10 cellular contexts compared by ENCODE assay signal in genomic region chr19:17721821-17722220, GRCh38. TPM values are rescaled to one million over a fixed set of nuclear protein-coding genes. Genes with fewer than 3 reads are reported as not detected.
DNase-seq lines count a peak whose midpoint lies in the region; ATAC-seq and TF ChIP-seq lines count a peak whose summit lies in the region.
"Had no signal": no experiment of that assay in that cellular context is flagged by ENCODE, and none has a peak within 500 bp of the region (broad histone marks: within the 10 kb centered on the region; RNA-seq: fewer than 3 reads in every experiment).

No MANE protein-coding gene starts in this region.

- H3K9ac ChIP-seq in mucosa of stomach (ENCODE audit: low read length) (peak overlapping the region; percentile 4), MM.1S (ENCODE audit: low read length) (no peak overlapping the region)

- POLR2A ChIA-PET in CD8-positive, alpha-beta T cell (lab: Charles Lee): no interaction called here

- no peaks in the 10 kb centered on the region for H4K20me1 ChIP-seq in MM.1S (ENCODE audit: insufficient read depth, low read length)

- CTCF ChIA-PET in CD8-positive, alpha-beta T cell (lab: Charles Lee): interaction anchor here (0.8 to 1.3 kb wide), 2 partner anchors 45 to 148 kb away, joined by 4 to 6 read pairs; no protein-coding TSS in a partner anchor

- peaks cover 14% of the 10 kb centered on the region for H3K79me2 ChIP-seq in MM.1S (ENCODE audit: low read length)

- H3K4me3 ChIP-seq in CD8-positive, alpha-beta T cell (ENCODE audit: low read depth, low read length): no peak overlapping the region
- peak overlapping the region in 1 of 2 donors; percentile 26 for H3K4me3 ChIP-seq in cardiac fibroblast (replicated peaks in 1 of 2; ENCODE audit: low read depth in 2 of 2, low read length in 2 of 2)
- H3K4me3 ChIP-seq in mucosa of stomach (ENCODE audit: low read length): no peak overlapping the region
- no peak overlapping the region for H3K4me3 ChIP-seq in MM.1S (ENCODE audit: low read length)
- H3K4me3 ChIP-seq: body of pancreas had no signal

- no peak for ATAC-seq in CD8-positive, alpha-beta T cell
- ATAC-seq in GM18511 (IDR thresholded peaks at IDR 0.05; ENCODE audit: unreplicated experiment): no peak
- no peak for ATAC-seq in GM18870 (IDR thresholded peaks at IDR 0.05; ENCODE audit: unreplicated experiment)
- ATAC-seq: body of pancreas had no signal

- no peak overlapping the region for H2AFZ ChIP-seq in MM.1S (ENCODE audit: low read length)

- DNase-seq in CD8-positive, alpha-beta T cell: no peak
- DNase-seq in M059J (ENCODE audit: low read depth) (peak; percentile 41), cardiac fibroblast (ENCODE audit: low read depth in 2 of 2) (peak; percentile 30 to 70), MM.1S (no peak), NCI-H1930 (lab: John Stamatoyannopoulos, UW) (no peak)
- DNase-seq: NCI-H526 treated with DMSO at 0.1 percent for 48 hours had no signal

- H3K36me3 ChIP-seq in CD8-positive, alpha-beta T cell (ENCODE audit: insufficient read depth, low read length): peaks cover 17% of the 10 kb centered on the region
- peaks cover 6% of the 10 kb centered on the region for H3K36me3 ChIP-seq in mucosa of stomach (ENCODE audit: control insufficient read depth, insufficient read depth, low read length)
- H3K36me3 ChIP-seq in MM.1S (replicated peaks; ENCODE audit: insufficient read depth, low read length): no peaks in the 10 kb centered on the region

- no peaks in the 10 kb centered on the region for H3K27me3 Mint-ChIP-seq in CD8-positive, alpha-beta T cell (ENCODE audit: low read depth)

- peak overlapping the region; percentile 76 for H3K27ac Mint-ChIP-seq in CD8-positive, alpha-beta T cell

- no peaks in the 10 kb centered on the region for H3K9me3 ChIP-seq in CD8-positive, alpha-beta T cell (ENCODE audit: low read length)
- no peaks in the 10 kb centered on the region for H3K9me3 ChIP-seq in mucosa of stomach (ENCODE audit: control insufficient read depth, low read length)
- no peaks in the 10 kb centered on the region for H3K9me3 ChIP-seq in MM.1S (replicated peaks; ENCODE audit: insufficient read depth, low read length)
- H3K9me3 ChIP-seq: body of pancreas had no signal

- H3K27ac ChIP-seq in CD8-positive, alpha-beta T cell (ENCODE audit: low read depth, low read length): no peak overlapping the region
- H3K27ac ChIP-seq in MM.1S (ENCODE audit: low read length): no peak overlapping the region

- H3F3A ChIP-seq in MM.1S (ENCODE audit: insufficient read depth, low read length): no peaks in the 10 kb centered on the region

- no peaks in the 10 kb centered on the region for H3K9me3 Mint-ChIP-seq in CD8-positive, alpha-beta T cell

- H3K36me3 Mint-ChIP-seq in CD8-positive, alpha-beta T cell: peaks cover 33% of the 10 kb centered on the region

- no peaks in the 10 kb centered on the region for H3K9me2 ChIP-seq in MM.1S (replicated peaks; ENCODE audit: insufficient read depth, low read length)

- H3K4me1 ChIP-seq in CD8-positive, alpha-beta T cell (ENCODE audit: insufficient read depth, low read length): peaks cover 32% of the 10 kb centered on the region
- H3K4me1 ChIP-seq in mucosa of stomach (ENCODE audit: control insufficient read depth, insufficient read depth, low read length) (peaks cover 32% of the 10 kb centered on the region), MM.1S (ENCODE audit: low read length) (peaks cover 13% of the 10 kb centered on the region)

- H3K27me3 ChIP-seq in CD8-positive, alpha-beta T cell (ENCODE audit: insufficient read depth, low read length): no peaks in the 10 kb centered on the region
- H3K27me3 ChIP-seq in mucosa of stomach (ENCODE audit: control insufficient read depth, insufficient read depth, low read length) (no peaks in the 10 kb centered on the region), MM.1S (replicated peaks; ENCODE audit: insufficient read depth, low read length) (no peaks in the 10 kb centered on the region)
- H3K27me3 ChIP-seq: body of pancreas had no signal

- no peak for TF ChIP-seq CTCF in CD8-positive, alpha-beta T cell (IDR thresholded peaks at IDR 0.05)
- TF ChIP-seq CTCF in cardiac fibroblast (IDR thresholded peaks at IDR 0.05; ENCODE audit: low read depth, low read length): no peak
- no peak for TF ChIP-seq CTCF in MM.1S (IDR thresholded peaks at IDR 0.05; ENCODE audit: low read length)

- intact Hi-C loops in CD8-positive, alpha-beta T cell (cut with DNase I, micrococcal nuclease): no loop called here

- no peak overlapping the region for H3K4me2 ChIP-seq in MM.1S (ENCODE audit: low read depth, low read length)

- H3K4me1 Mint-ChIP-seq in CD8-positive, alpha-beta T cell (ENCODE audit: low read depth): peaks cover 35% of the 10 kb centered on the region

- H3K4me3 Mint-ChIP-seq in CD8-positive, alpha-beta T cell: peak overlapping the region; percentile 86

RNA-seq across cellular contexts. Expression of gene MAP1S, which starts 2.5 kb away (rescaled TPM):
- 10 to 100 TPM; 28.1 to 29.7 TPM for total RNA-seq in CD8-positive, alpha-beta T cell
- 16.8 and 17.0 TPM in 2 replicates for total RNA-seq in M059J (2014; rRNA removed; shearing (Covaris generic))

RNA-seq across cellular contexts. Expression of gene FCHO1, which starts 29.5 kb away (rescaled TPM):
- total RNA-seq in CD8-positive, alpha-beta T cell: 10 to 100 TPM; 36.7 to 38.4 TPM
- 0.20 and 2.1 TPM in 2 replicates for total RNA-seq in M059J (2014; rRNA removed; shearing (Covaris generic))

RNA-seq across cellular contexts. Expression of gene UNC13A, which starts 33.7 kb away (rescaled TPM):
- total RNA-seq in CD8-positive, alpha-beta T cell: under 1 TPM; 0.03 to 0.06 TPM
- 0.05 TPM in 1 of 2 replicates, not detected in the other for total RNA-seq in M059J (2014; rRNA removed; shearing (Covaris generic))

Comparison
In these comparisons a context has a peak if more than half of its experiments do, and no peak if none do; other contexts are left out.
1. DNase-seq: peak in M059J (single experiment) and cardiac fibroblast (2 of 2); none in CD8-positive, alpha-beta T cell (0 of 7), MM.1S (single experiment) and NCI-H1930 (0 of 2).
2. RNA of gene FCHO1, which starts 29.5 kb away (total RNA-seq): 36.7 to 38.4 TPM in CD8-positive, alpha-beta T cell; 0.20 to 2.1 TPM in M059J; every median in the first group is over 10 times any median in the second.